ENCODE assay signal across 32 cellular contexts in the genomic region with DNA sequence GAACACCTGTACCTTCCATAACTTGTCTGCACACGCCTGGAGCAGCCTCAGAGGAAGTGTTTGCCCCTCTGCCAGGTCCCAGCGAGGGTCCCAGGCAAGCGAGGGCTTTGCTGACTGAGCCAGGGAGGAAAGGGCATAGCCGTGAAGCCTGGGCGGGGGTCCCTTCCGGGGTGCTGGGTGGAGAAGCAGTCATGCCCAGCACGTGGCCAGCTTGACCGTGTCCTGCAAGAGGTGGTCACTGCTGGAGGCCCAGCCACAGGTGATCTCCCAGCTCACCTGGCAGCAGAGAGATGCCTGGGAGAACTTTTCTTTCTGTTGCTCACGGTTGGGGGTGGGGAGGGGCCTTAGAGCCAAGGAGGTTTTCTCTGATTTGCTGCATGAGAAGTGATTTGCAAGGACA.
A peak's percentile ranks its signal among the peaks of the same experiment; 100 is the strongest.
DNase-seq lines count a peak whose midpoint lies in the region; ATAC-seq and TF ChIP-seq lines count a peak whose summit lies in the region.
"Had no signal": no experiment of that assay in that cellular context is flagged by ENCODE, and none has a peak within 500 bp of the region (broad histone marks: within the 10 kb centered on the region; RNA-seq: fewer than 3 reads in every experiment).

No MANE protein-coding gene starts in this region.

- H3K14ac ChIP-seq in neuronal stem cell (ENCODE audit: low read length): peak overlapping the region; percentile 10

- H3K4me2 ChIP-seq in neuronal stem cell (ENCODE audit: insufficient read depth, low read length, poor library complexity, severe bottlenecking): no peak overlapping the region

- H3K27ac ChIP-seq in neuronal stem cell (replicated peaks; ENCODE audit: low read length): no peak overlapping the region
- H3K27ac ChIP-seq: adrenal gland, heart right ventricle, pancreas, SJSA1, uterus had no signal

- no peak overlapping the region for H3K4ac ChIP-seq in neuronal stem cell (ENCODE audit: low read length)

- H3K9me3 ChIP-seq in neuronal stem cell (replicated peaks in 1 of 2; ENCODE audit: control insufficient read depth in 2 of 2, insufficient read depth in 1 of 2, low read depth in 1 of 2, low read length in 2 of 2): peaks cover 0 to 16% of the 10 kb centered on the region in 2 donors
- H3K9me3 ChIP-seq: adrenal gland, heart right ventricle, mucosa of descending colon, pancreas, SJSA1, uterus had no signal

- no peaks in the 10 kb centered on the region for H3K79me1 ChIP-seq in neuronal stem cell (ENCODE audit: low read depth, low read length)

- H3K27me3 ChIP-seq in neuronal stem cell (ENCODE audit: control insufficient read depth in 3 of 3, insufficient read depth in 3 of 3, low read depth in 1 of 3, low read length in 3 of 3): no peaks in the 10 kb centered on the region
- H3K27me3 ChIP-seq: adrenal gland, pancreas, uterus had no signal

- no peak overlapping the region for H3K27ac Mint-ChIP-seq in natural killer cell
- H3K27ac Mint-ChIP-seq in natural killer cell treated with Interleukin-12 subunit alpha and Interleukin-12 subunit beta and Interleukin-15 and Interleukin-18, amount 100 ng/mL, for 72 hours: no peak overlapping the region
- no peak overlapping the region for H3K27ac Mint-ChIP-seq in activated T-helper 17 cell treated with anti-CD3 and anti-CD28 coated beads, Interleukin-2, amount 50 U/mL, for 72 hours
- H3K27ac Mint-ChIP-seq: activated CD4-positive, alpha-beta T cell treated with anti-CD3 and anti-CD28 coated beads, Interleukin-2, amount 10 ng/mL, durations not matched to agents 24 days and 14 days; activated CD8-positive, alpha-beta memory T cell treated with anti-CD3 and anti-CD28 coated beads, Interleukin-2, amount 10 ng/mL, durations not matched to agents 7 days and 5 days; activated naive CD4-positive, alpha-beta T cell treated with anti-CD3 and anti-CD28 coated beads, Interleukin-2, amount 10 ng/mL, durations not matched to agents 7 days and 5 days; activated T-cell treated with anti-CD3 and anti-CD28 coated beads, Interleukin-2, amount 50 U/mL, for 72 hours; IgD-negative memory B cell; nephron progenitor cell; T-cell had no signal

- H3K9ac ChIP-seq in neuronal stem cell (ENCODE audit: low read depth, low read length, poor library complexity): no peak overlapping the region

- no peaks in the 10 kb centered on the region for H3K9me3 Mint-ChIP-seq in natural killer cell
- no peaks in the 10 kb centered on the region for H3K9me3 Mint-ChIP-seq in natural killer cell treated with Interleukin-12 subunit alpha and Interleukin-12 subunit beta and Interleukin-15 and Interleukin-18, amount 100 ng/mL, for 72 hours
- H3K9me3 Mint-ChIP-seq in activated T-helper 17 cell treated with anti-CD3 and anti-CD28 coated beads, Interleukin-2, amount 50 U/mL, for 72 hours: no peaks in the 10 kb centered on the region
- H3K9me3 Mint-ChIP-seq: activated CD4-positive, alpha-beta T cell treated with anti-CD3 and anti-CD28 coated beads, Interleukin-2, amount 10 ng/mL, durations not matched to agents 24 days and 14 days; activated naive CD4-positive, alpha-beta T cell treated with anti-CD3 and anti-CD28 coated beads, Interleukin-2, amount 10 ng/mL, durations not matched to agents 7 days and 5 days; activated T-cell treated with anti-CD3 and anti-CD28 coated beads, Interleukin-2, amount 50 U/mL, for 72 hours; CD4-positive, alpha-beta memory T cell; IgD-negative memory B cell; nephron progenitor cell; T-cell had no signal

- no peak overlapping the region for H3K23ac ChIP-seq in neuronal stem cell (ENCODE audit: low read depth, low read length, poor library complexity)

- no peaks in the 10 kb centered on the region for H3K27me3 Mint-ChIP-seq in natural killer cell (ENCODE audit: low read depth in 2 of 2)
- peaks cover 7 to 8% of the 10 kb centered on the region in 2 donors for H3K27me3 Mint-ChIP-seq in natural killer cell treated with Interleukin-12 subunit alpha and Interleukin-12 subunit beta and Interleukin-15 and Interleukin-18, amount 100 ng/mL, for 72 hours
- peaks cover 13% of the 10 kb centered on the region for H3K27me3 Mint-ChIP-seq in activated T-helper 17 cell treated with anti-CD3 and anti-CD28 coated beads, Interleukin-2, amount 50 U/mL, for 72 hours
- H3K27me3 Mint-ChIP-seq: activated CD4-positive, alpha-beta T cell treated with anti-CD3 and anti-CD28 coated beads, Interleukin-2, amount 10 ng/mL, durations not matched to agents 24 days and 14 days had no signal

- intact Hi-C loops in natural killer cell (cut with micrococcal nuclease): no loop called here

- peak overlapping the region; percentile 1 for H2AK5ac ChIP-seq in neuronal stem cell (ENCODE audit: low read depth, low read length)

- no CpG with 5 or more reads among the region's 9 CpGs for WGBS in neuronal stem cell (ENCODE audit: extremely low coverage in 2 of 2, insufficient read length in 2 of 2, insufficient replicate concordance in 1 of 2), 2 donors

- H4K8ac ChIP-seq in neuronal stem cell (ENCODE audit: low read depth, low read length): no peak overlapping the region

- H3K4me1 ChIP-seq in neuronal stem cell (ENCODE audit: control insufficient read depth in 2 of 2, insufficient read depth in 1 of 2, low read depth in 1 of 2, low read length in 2 of 2): peaks cover 4 to 15% of the 10 kb centered on the region in 2 donors
- H3K4me1 ChIP-seq: adrenal gland, heart right ventricle, pancreas, SJSA1, uterus had no signal

- H3K4me3 ChIP-seq in neuronal stem cell (ENCODE audit: low read length in 2 of 2): no peak overlapping the region
- H3K4me3 ChIP-seq: adrenal gland, heart right ventricle, mucosa of descending colon, pancreas, SJSA1, uterus had no signal

- TF ChIP-seq CTCF in natural killer cell (IDR thresholded peaks at IDR 0.05): no peak

- DNase-seq in natural killer cell (peak; percentile 4), ecto neural progenitor cell (ENCODE audit: low spot score) (peak; percentile 39), neuronal stem cell (ENCODE audit: low spot score) (no peak)
- DNase-seq in natural killer cell treated with Interleukin-12 subunit alpha and Interleukin-12 subunit beta and Interleukin-15 and Interleukin-18, amount 100 ng/mL, for 72 hours (ENCODE audit: low spot score): no peak
- DNase-seq: activated CD4-positive, alpha-beta T cell treated with anti-CD3 and anti-CD28 coated beads, Interleukin-2, amount 10 ng/mL, durations not matched to agents 24 days and 14 days; activated CD8-positive, alpha-beta memory T cell treated with anti-CD3 and anti-CD28 coated beads, Interleukin-2, amount 10 ng/mL, durations not matched to agents 7 days and 5 days; activated naive CD4-positive, alpha-beta T cell treated with anti-CD3 and anti-CD28 coated beads, Interleukin-2, amount 10 ng/mL, durations not matched to agents 7 days and 5 days; activated T-cell treated with anti-CD3 and anti-CD28 coated beads, Interleukin-2, amount 50 U/mL, for 72 hours; CD4-positive, alpha-beta memory T cell; EL; heart right ventricle; kidney glomerular epithelial cell; mucosa of descending colon; NCI-H1436; NCI-H2081 treated with DMSO at 0.1 percent for 48 hours; NCI-H226; NCI-H69; nephron progenitor cell; retina; small intestine; stimulated activated naive CD4-positive, alpha-beta T cell treated with Interleukin-2 at 50 U/mL for 16 hours had no signal

- no peak overlapping the region for H2AFZ ChIP-seq in neuronal stem cell (ENCODE audit: low read length)

- no peak overlapping the region for H3K4me3 Mint-ChIP-seq in natural killer cell
- H3K4me3 Mint-ChIP-seq in natural killer cell treated with Interleukin-12 subunit alpha and Interleukin-12 subunit beta and Interleukin-15 and Interleukin-18, amount 100 ng/mL, for 72 hours: no peak overlapping the region
- no peak overlapping the region for H3K4me3 Mint-ChIP-seq in activated T-helper 17 cell treated with anti-CD3 and anti-CD28 coated beads, Interleukin-2, amount 50 U/mL, for 72 hours
- H3K4me3 Mint-ChIP-seq: activated CD4-positive, alpha-beta T cell treated with anti-CD3 and anti-CD28 coated beads, Interleukin-2, amount 10 ng/mL, durations not matched to agents 24 days and 14 days; activated CD8-positive, alpha-beta memory T cell treated with anti-CD3 and anti-CD28 coated beads, Interleukin-2, amount 10 ng/mL, durations not matched to agents 7 days and 5 days; activated naive CD4-positive, alpha-beta T cell treated with anti-CD3 and anti-CD28 coated beads, Interleukin-2, amount 10 ng/mL, durations not matched to agents 7 days and 5 days; activated T-cell treated with anti-CD3 and anti-CD28 coated beads, Interleukin-2, amount 50 U/mL, for 72 hours; CD4-positive, alpha-beta memory T cell; nephron progenitor cell; T-cell had no signal

- H3K4me1 Mint-ChIP-seq in natural killer cell: no peaks in the 10 kb centered on the region
- no peaks in the 10 kb centered on the region for H3K4me1 Mint-ChIP-seq in natural killer cell treated with Interleukin-12 subunit alpha and Interleukin-12 subunit beta and Interleukin-15 and Interleukin-18, amount 100 ng/mL, for 72 hours (ENCODE audit: low read depth in 2 of 2)
- H3K4me1 Mint-ChIP-seq in activated T-helper 17 cell treated with anti-CD3 and anti-CD28 coated beads, Interleukin-2, amount 50 U/mL, for 72 hours: no peaks in the 10 kb centered on the region
- H3K4me1 Mint-ChIP-seq: activated CD4-positive, alpha-beta T cell treated with anti-CD3 and anti-CD28 coated beads, Interleukin-2, amount 10 ng/mL, durations not matched to agents 24 days and 14 days; activated CD8-positive, alpha-beta memory T cell treated with anti-CD3 and anti-CD28 coated beads, Interleukin-2, amount 10 ng/mL, durations not matched to agents 7 days and 5 days; activated naive CD4-positive, alpha-beta T cell treated with anti-CD3 and anti-CD28 coated beads, Interleukin-2, amount 10 ng/mL, durations not matched to agents 7 days and 5 days; CD4-positive, alpha-beta memory T cell; T-cell had no signal

- no peak for ATAC-seq in natural killer cell
- no peak for ATAC-seq in natural killer cell treated with Interleukin-12 subunit alpha and Interleukin-12 subunit beta and Interleukin-15 and Interleukin-18, amount 100 ng/mL, for 72 hours
- ATAC-seq in GM19467 (IDR thresholded peaks at IDR 0.05; ENCODE audit: unreplicated experiment): no peak
- ATAC-seq in GM21825 (IDR thresholded peaks at IDR 0.05; ENCODE audit: unreplicated experiment): no peak
- no peak for ATAC-seq in activated T-helper 17 cell treated with anti-CD3 and anti-CD28 coated beads, Interleukin-2, amount 50 U/mL, for 72 hours (replicated peaks)
- ATAC-seq in GM18511 (IDR thresholded peaks at IDR 0.05; ENCODE audit: unreplicated experiment): no peak
- ATAC-seq: activated CD8-positive, alpha-beta memory T cell treated with anti-CD3 and anti-CD28 coated beads, Interleukin-2, amount 10 ng/mL, durations not matched to agents 7 days and 5 days; activated T-cell treated with anti-CD3 and anti-CD28 coated beads, Interleukin-2, amount 50 U/mL, for 72 hours; heart right ventricle; mucosa of descending colon; Panc1; pancreas; T-cell had no signal

- H2BK15ac ChIP-seq in neuronal stem cell (ENCODE audit: low read length): no peak overlapping the region

- H2BK12ac ChIP-seq in neuronal stem cell (ENCODE audit: low read length): no peak overlapping the region

- H3K18ac ChIP-seq in neuronal stem cell (ENCODE audit: low read length): peak overlapping the region; percentile 74

- H2BK5ac ChIP-seq in neuronal stem cell (ENCODE audit: low read length): no peak overlapping the region

- H2BK120ac ChIP-seq in neuronal stem cell (ENCODE audit: low read depth, low read length): no peak overlapping the region

- H4K91ac ChIP-seq in neuronal stem cell (ENCODE audit: low read depth, low read length, poor library complexity): no peak overlapping the region

- H3K36me3 Mint-ChIP-seq in natural killer cell: no peaks in the 10 kb centered on the region
- H3K36me3 Mint-ChIP-seq in natural killer cell treated with Interleukin-12 subunit alpha and Interleukin-12 subunit beta and Interleukin-15 and Interleukin-18, amount 100 ng/mL, for 72 hours: no peaks in the 10 kb centered on the region
- H3K36me3 Mint-ChIP-seq in activated T-helper 17 cell treated with anti-CD3 and anti-CD28 coated beads, Interleukin-2, amount 50 U/mL, for 72 hours (ENCODE audit: low read depth): no peaks in the 10 kb centered on the region
- H3K36me3 Mint-ChIP-seq: activated CD8-positive, alpha-beta memory T cell treated with anti-CD3 and anti-CD28 coated beads, Interleukin-2, amount 10 ng/mL, durations not matched to agents 7 days and 5 days; activated naive CD4-positive, alpha-beta T cell treated with anti-CD3 and anti-CD28 coated beads, Interleukin-2, amount 10 ng/mL, durations not matched to agents 7 days and 5 days; CD4-positive, alpha-beta memory T cell; IgD-negative memory B cell; T-cell had no signal

- no peaks in the 10 kb centered on the region for H3K36me3 ChIP-seq in neuronal stem cell (replicated peaks in 1 of 2; ENCODE audit: control insufficient read depth in 2 of 2, insufficient read depth in 2 of 2, low read length in 2 of 2)
- H3K36me3 ChIP-seq: adrenal gland, heart right ventricle, pancreas, SJSA1, uterus had no signal

Comparison
In these comparisons a context has a peak if more than half of its experiments do, and no peak if none do; other contexts are left out.
1. DNase-seq: peak in natural killer cell (single experiment) and ecto neural progenitor cell (single experiment); none in natural killer cell treated with Interleukin-12 subunit alpha and Interleukin-12 subunit beta and Interleukin-15 and Interleukin-18, amount 100 ng/mL, for 72 hours (single experiment) and neuronal stem cell (single experiment).